Comparison of ENCODE assay signal across 20 cellular contexts in the genomic region with DNA sequence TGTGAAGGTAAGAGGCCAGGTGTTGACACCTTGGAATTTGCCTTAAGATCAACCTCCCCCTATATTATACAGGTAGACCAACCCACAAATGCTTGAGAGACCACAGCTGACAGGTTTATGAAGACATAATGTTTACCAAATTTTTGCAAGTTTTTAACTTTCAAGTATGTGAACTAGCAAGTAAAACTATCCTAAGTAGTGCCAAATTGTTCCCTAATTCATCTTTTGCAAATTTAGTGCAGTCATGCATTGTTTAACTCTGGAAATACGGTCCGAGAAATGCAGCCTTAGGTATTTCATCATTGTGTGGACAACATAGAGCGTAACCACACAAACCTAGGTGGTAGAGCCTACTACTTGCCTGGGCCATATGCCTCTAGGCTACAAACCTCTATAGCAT. TPM values are rescaled to one million over a fixed set of nuclear protein-coding genes. Genes with fewer than 3 reads are reported as not detected.
A peak's percentile ranks its signal among the peaks of the same experiment; 100 is the strongest.
DNase-seq lines count a peak whose midpoint lies in the region; ATAC-seq and TF ChIP-seq lines count a peak whose summit lies in the region.
"Had no signal": no experiment of that assay in that cellular context is flagged by ENCODE, and none has a peak within 500 bp of the region (broad histone marks: within the 10 kb centered on the region; RNA-seq: fewer than 3 reads in every experiment).

No MANE protein-coding gene starts in this region.

- 94% methylated on average over 3 of the region's 3 CpGs for WGBS in mammary epithelial cell (ENCODE audit: low coverage, missing lambda C conversion rate)
- 72% methylated on average over 3 of the region's 3 CpGs for WGBS in smooth muscle cell (ENCODE audit: low lambda C conversion rate)

- peaks cover 94% of the 10 kb centered on the region for H3K79me2 ChIP-seq in mammary epithelial cell (ENCODE audit: insufficient read depth, low read length)
- H3K79me2 ChIP-seq in smooth muscle cell (ENCODE audit: low read depth): peaks cover 19% of the 10 kb centered on the region

- in situ Hi-C loops in mammary epithelial cell (cut with MboI; ENCODE audit: low sequenced_read_pairs in 2 of 2): no loop called here

- H3K4me3 Mint-ChIP-seq in activated CD4-positive, alpha-beta T cell treated with anti-CD3 and anti-CD28 coated beads, Interleukin-2, amount 10 ng/mL, durations not matched to agents 24 days and 14 days: peak overlapping the region; percentile 13
- H3K4me3 Mint-ChIP-seq in CD8-positive, alpha-beta memory T cell: peak overlapping the region in 3 of 7 donors; percentile 12 to 74 (median 47)
- H3K4me3 Mint-ChIP-seq in natural killer cell: peak overlapping the region; percentile 45
- H3K4me3 Mint-ChIP-seq: GM23338, memory B cell, type B pancreatic cell had no signal

- peaks cover 7% of the 10 kb centered on the region for H4K20me1 ChIP-seq in mammary epithelial cell (ENCODE audit: insufficient read depth, low read length)
- H4K20me1 ChIP-seq in smooth muscle cell (ENCODE audit: low read depth): peaks cover 19% of the 10 kb centered on the region

- ATAC-seq in natural killer cell (no peak), GM19463 (IDR thresholded peaks at IDR 0.05; ENCODE audit: unreplicated experiment) (no peak)
- ATAC-seq: activated CD4-positive, CD25-positive, alpha-beta regulatory T cell treated with anti-CD3 and anti-CD28 coated beads, Interleukin-2, amount 50 U/mL, for 24 hours; GM23338; left cardiac atrium; Right ventricle myocardium inferior had no signal

- no peaks in the 10 kb centered on the region for H3K9me3 ChIP-seq in CD8-positive, alpha-beta memory T cell (ENCODE audit: low read length)
- H3K9me3 ChIP-seq in mammary epithelial cell (replicated peaks; ENCODE audit: insufficient read depth, low read length): no peaks in the 10 kb centered on the region
- no peaks in the 10 kb centered on the region for H3K9me3 ChIP-seq in smooth muscle cell (replicated peaks; ENCODE audit: low read depth)

- no peaks in the 10 kb centered on the region for H3K9me3 Mint-ChIP-seq in activated CD4-positive, alpha-beta T cell treated with anti-CD3 and anti-CD28 coated beads, Interleukin-2, amount 10 ng/mL, durations not matched to agents 24 days and 14 days
- no peaks in the 10 kb centered on the region for H3K9me3 Mint-ChIP-seq in CD8-positive, alpha-beta memory T cell
- H3K9me3 Mint-ChIP-seq in natural killer cell: no peaks in the 10 kb centered on the region
- H3K9me3 Mint-ChIP-seq: GM23338, memory B cell, type B pancreatic cell had no signal

- no peaks in the 10 kb centered on the region for H3F3A ChIP-seq in smooth muscle cell (ENCODE audit: low read depth)

- DNase-seq in activated CD4-positive, alpha-beta T cell treated with anti-CD3 and anti-CD28 coated beads, Interleukin-2, amount 10 ng/mL, durations not matched to agents 24 days and 14 days: no peak
- DNase-seq in activated CD4-positive, alpha-beta T cell treated with anti-CD3 and anti-CD28 coated beads for 48 hours: no peak
- no peak for DNase-seq in CD8-positive, alpha-beta memory T cell
- no peak for DNase-seq in mammary epithelial cell
- DNase-seq in natural killer cell: no peak
- no peak for DNase-seq in smooth muscle cell (lab: John Stamatoyannopoulos, UW; ENCODE audit: unreplicated experiment)
- no peak for DNase-seq in OCI-M2 (lab: John Stamatoyannopoulos, UW; ENCODE audit: unreplicated experiment)
- DNase-seq: activated gamma-delta T cell treated with Interleukin-2 at 50 U/mL for 16 hours, AML-193, aorta, DMS79 treated with DMSO at 0.1 percent for 48 hours, left cardiac atrium, NCI-H2081 treated with DMSO at 0.1 percent for 48 hours, OCI-M1 had no signal

- H3K4me3 ChIP-seq in CD8-positive, alpha-beta memory T cell (ENCODE audit: low read length): no peak overlapping the region
- H3K4me3 ChIP-seq in mammary epithelial cell (replicated peaks in 1 of 3; ENCODE audit: insufficient read depth in 1 of 3, low read depth in 2 of 3, low read length in 3 of 3) (no peak overlapping the region), smooth muscle cell (no peak overlapping the region)
- H3K4me3 ChIP-seq: GM23338 had no signal

- POLR2A ChIA-PET in CD8-positive, alpha-beta memory T cell (lab: Charles Lee): no interaction called here

- H3K36me3 ChIP-seq in CD8-positive, alpha-beta memory T cell (ENCODE audit: insufficient read depth, low read length): peaks cover 46% of the 10 kb centered on the region
- H3K36me3 ChIP-seq in mammary epithelial cell (ENCODE audit: insufficient read depth, low read length): peaks cover 88% of the 10 kb centered on the region
- peaks cover 5% of the 10 kb centered on the region for H3K36me3 ChIP-seq in smooth muscle cell (ENCODE audit: low read depth)

- H3K9ac ChIP-seq in mammary epithelial cell (ENCODE audit: insufficient read depth, low read length): no peak overlapping the region
- no peak overlapping the region for H3K9ac ChIP-seq in smooth muscle cell (ENCODE audit: low read depth)

- CTCF ChIA-PET in CD8-positive, alpha-beta memory T cell (lab: Charles Lee): interaction anchor here (2.8 kb wide), 1 partner anchor 10 kb away, joined by 15 read pairs; no protein-coding TSS in a partner anchor
- CTCF ChIA-PET in mammary epithelial cell (lab: Charles Lee; ENCODE audit: low non-redundant PET): no interaction called here

- H3K27ac ChIP-seq in CD8-positive, alpha-beta memory T cell (ENCODE audit: low read depth, low read length): no peak overlapping the region
- H3K27ac ChIP-seq in mammary epithelial cell (ENCODE audit: insufficient read depth, low read depth, low read length) (no peak overlapping the region), smooth muscle cell (ENCODE audit: low read depth) (no peak overlapping the region)

- intact Hi-C loops in activated CD4-positive, alpha-beta T cell treated with anti-CD3 and anti-CD28 coated beads, Interleukin-2, amount 10 ng/mL, durations not matched to agents 24 days and 14 days (cut with micrococcal nuclease): no loop called here
- intact Hi-C loops in mammary epithelial cell (cut with micrococcal nuclease): no loop called here
- intact Hi-C loops in natural killer cell (cut with micrococcal nuclease): no loop called here

- H3K4me1 Mint-ChIP-seq in activated CD4-positive, alpha-beta T cell treated with anti-CD3 and anti-CD28 coated beads, Interleukin-2, amount 10 ng/mL, durations not matched to agents 24 days and 14 days: peaks cover 55% of the 10 kb centered on the region
- H3K4me1 Mint-ChIP-seq in CD8-positive, alpha-beta memory T cell: peaks cover 67 to 79% (median 74%) of the 10 kb centered on the region in 3 donors
- peaks cover 67 to 71% of the 10 kb centered on the region in 2 donors for H3K4me1 Mint-ChIP-seq in natural killer cell
- H3K4me1 Mint-ChIP-seq: GM23338, memory B cell had no signal

- peaks cover 57% of the 10 kb centered on the region for H3K4me1 ChIP-seq in CD8-positive, alpha-beta memory T cell (ENCODE audit: insufficient read depth, low read length)
- H3K4me1 ChIP-seq in mammary epithelial cell (ENCODE audit: insufficient read depth, low read length): peaks cover 23% of the 10 kb centered on the region
- H3K4me1 ChIP-seq in smooth muscle cell (ENCODE audit: low read depth): peaks cover 3% of the 10 kb centered on the region

- H3K27me3 Mint-ChIP-seq in activated CD4-positive, alpha-beta T cell treated with anti-CD3 and anti-CD28 coated beads, Interleukin-2, amount 10 ng/mL, durations not matched to agents 24 days and 14 days: no peaks in the 10 kb centered on the region
- H3K27me3 Mint-ChIP-seq in CD8-positive, alpha-beta memory T cell: no peaks in the 10 kb centered on the region
- no peaks in the 10 kb centered on the region for H3K27me3 Mint-ChIP-seq in natural killer cell (ENCODE audit: low read depth in 2 of 2)
- H3K27me3 Mint-ChIP-seq: memory B cell, type B pancreatic cell had no signal

- dilution Hi-C loops in mammary epithelial cell (cut with HindIII; ENCODE audit: low sequenced_read_pairs): no loop called here

- H3K27ac Mint-ChIP-seq in activated CD4-positive, alpha-beta T cell treated with anti-CD3 and anti-CD28 coated beads, Interleukin-2, amount 10 ng/mL, durations not matched to agents 24 days and 14 days: peak overlapping the region; percentile 83
- peak overlapping the region in 7 of 8 donors; percentile 76 to 96 (median 89) for H3K27ac Mint-ChIP-seq in CD8-positive, alpha-beta memory T cell
- H3K27ac Mint-ChIP-seq in natural killer cell: peak overlapping the region; percentile 96 to 98
- H3K27ac Mint-ChIP-seq: GM23338, memory B cell, type B pancreatic cell had no signal

- no peaks in the 10 kb centered on the region for H3K27me3 ChIP-seq in CD8-positive, alpha-beta memory T cell (ENCODE audit: insufficient read depth, low read length, poor library complexity, severe bottlenecking)
- H3K27me3 ChIP-seq in mammary epithelial cell (ENCODE audit: insufficient read depth, low read length) (no peaks in the 10 kb centered on the region), smooth muscle cell (ENCODE audit: low read depth) (no peaks in the 10 kb centered on the region)

- TF ChIP-seq CTCF in mammary epithelial cell (conservative IDR thresholded peaks at IDR 0.05 in 1 of 2, IDR thresholded peaks at IDR 0.05 in 1 of 2; ENCODE audit: extremely low read depth in 1 of 2, insufficient read depth in 1 of 2, low read depth in 1 of 2, low read length in 2 of 2) (no peak), natural killer cell (IDR thresholded peaks at IDR 0.05) (no peak), smooth muscle cell (IDR thresholded peaks at IDR 0.05; ENCODE audit: borderline replicate concordance, insufficient read depth, poor library complexity, severe bottlenecking) (no peak)

- no peak overlapping the region for H2AFZ ChIP-seq in mammary epithelial cell (ENCODE audit: low read depth, low read length)
- no peak overlapping the region for H2AFZ ChIP-seq in smooth muscle cell (ENCODE audit: low read depth)
- H2AFZ ChIP-seq: GM23338 had no signal

- H3K36me3 Mint-ChIP-seq in activated CD4-positive, alpha-beta T cell treated with anti-CD3 and anti-CD28 coated beads, Interleukin-2, amount 10 ng/mL, durations not matched to agents 24 days and 14 days (ENCODE audit: low read depth): peaks cover 76% of the 10 kb centered on the region
- H3K36me3 Mint-ChIP-seq in CD8-positive, alpha-beta memory T cell: peaks cover 19 to 86% (median 37%) of the 10 kb centered on the region in 3 donors
- peaks cover 24% of the 10 kb centered on the region for H3K36me3 Mint-ChIP-seq in natural killer cell

- H3K4me2 ChIP-seq in mammary epithelial cell (ENCODE audit: insufficient read depth, low read depth, low read length) (no peak overlapping the region), smooth muscle cell (no peak overlapping the region)
- H3K4me2 ChIP-seq: GM23338 had no signal

- BruUV-seq in mammary epithelial cell (replicated peaks; lab: Mats Ljungman, UMichigan): TSS peak; percentile 0

RNA-seq across cellular contexts. Expression of a gene that starts 10.7 kb away (rescaled TPM):
- 61.5 and 64.2 TPM in 2 replicates for total RNA-seq in activated CD4-positive, alpha-beta T cell treated with anti-CD3 and anti-CD28 coated beads, Interleukin-2, amount 10 ng/mL, durations not matched to agents 24 days and 14 days
- total RNA-seq in CD8-positive, alpha-beta memory T cell: 10 to 100 TPM; 92.3 to 93.1 TPM
- polyA plus RNA-seq in CD8-positive, alpha-beta memory T cell: 106 TPM
- total RNA-seq in mammary epithelial cell: 100 to 1,000 TPM in 1 of 2 donors, 10 to 100 TPM in 1; 87.7 to 992 TPM
- polyA plus RNA-seq in mammary epithelial cell: 254 TPM
- polyA minus RNA-seq in mammary epithelial cell: 190 TPM
- total RNA-seq in natural killer cell: 100 to 1,000 TPM in 2 of 3 donors, 10 to 100 TPM in 1; 98.5 to 121 (median 113) TPM
- 12.5 and 23.6 TPM in 2 replicates for total RNA-seq in smooth muscle cell
- polyA plus RNA-seq in smooth muscle cell: 43.8 and 56.2 TPM in 2 replicates
